ENCODE assay signal across 11 cellular contexts in genomic region chr22:17969732-17970131, GRCh38. TPM values are rescaled to one million over a fixed set of nuclear protein-coding genes. Genes with fewer than 3 reads are reported as not detected.
DNase-seq lines count a peak whose midpoint lies in the region; ATAC-seq and TF ChIP-seq lines count a peak whose summit lies in the region.
"Had no signal": no experiment of that assay in that cellular context is flagged by ENCODE, and none has a peak within 500 bp of the region (broad histone marks: within the 10 kb centered on the region; RNA-seq: fewer than 3 reads in every experiment).

No MANE protein-coding gene starts in this region.

- H3K4me3 Mint-ChIP-seq in osteocyte (ENCODE audit: unreplicated experiment), result no peak overlapping the region
- H3K4me3 Mint-ChIP-seq: activated T-helper 17 cell treated with anti-CD3 and anti-CD28 coated beads, Interleukin-2, amount 50 U/mL, for 72 hours had no signal

- H4K20me1 ChIP-seq in BLaER1 treated with 17β-estradiol and CSF1 and Interleukin-3, amounts not matched to agents 10 nM and 100 nM, result peaks cover 55 to 100% (median 97%) of the 10 kb centered on the region in 11 experiments; a peak in 21 of 22 replicates

- TF ChIP-seq CTCF in RWPE2 (IDR thresholded peaks at IDR 0.05; ENCODE audit: poor library complexity, severe bottlenecking) (no peak), osteocyte (IDR thresholded peaks at IDR 0.05) (no peak), mucosa of descending colon (IDR thresholded peaks at IDR 0.05) (no peak)

- H3K4me2 ChIP-seq in BLaER1 treated with 17β-estradiol and CSF1 and Interleukin-3, amounts not matched to agents 10 nM and 100 nM, result peak overlapping the region in 9 of 11 experiments; percentile 15 to 66 (median 56); a peak in 14 of 22 replicates

- H3K9me3 ChIP-seq in BLaER1 treated with 17β-estradiol and CSF1 and Interleukin-3, amounts not matched to agents 10 nM and 100 nM (replicated peaks in 1 of 11), result no peaks in the 10 kb centered on the region
- H3K9me3 ChIP-seq in RWPE2 (ENCODE audit: severe bottlenecking), result no peaks in the 10 kb centered on the region
- H3K9me3 ChIP-seq in mucosa of descending colon, result no peaks in the 10 kb centered on the region

- peaks cover 63% of the 10 kb centered on the region for H3K4me1 Mint-ChIP-seq in osteocyte (ENCODE audit: unreplicated experiment)

- intact Hi-C loops in mucosa of descending colon (cut with DNase I, micrococcal nuclease), result no loop called here

- H3K36me3 ChIP-seq in BLaER1 treated with 17β-estradiol and CSF1 and Interleukin-3, amounts not matched to agents 10 nM and 100 nM, result peaks cover 0 to 13% (median 8%) of the 10 kb centered on the region in 11 experiments; a peak in 9 of 22 replicates
- H3K36me3 ChIP-seq in RWPE2 (ENCODE audit: low read depth) (peaks cover 15% of the 10 kb centered on the region; the same call in 1 of the 2 replicates), mucosa of descending colon (ENCODE audit: low read depth) (no peaks in the 10 kb centered on the region)

- ATAC-seq in RWPE2 (ENCODE audit: low read depth), result peak; percentile 43
- ATAC-seq in mucosa of descending colon, result no peak
- ATAC-seq: activated T-helper 17 cell treated with anti-CD3 and anti-CD28 coated beads, Interleukin-2, amount 50 U/mL, for 72 hours had no signal

- H3K27me3 Mint-ChIP-seq in osteocyte (ENCODE audit: unreplicated experiment), result no peaks in the 10 kb centered on the region
- H3K27me3 Mint-ChIP-seq: activated T-helper 17 cell treated with anti-CD3 and anti-CD28 coated beads, Interleukin-2, amount 50 U/mL, for 72 hours had no signal

- H3K9me3 Mint-ChIP-seq in osteocyte (ENCODE audit: unreplicated experiment), result no peaks in the 10 kb centered on the region
- H3K9me3 Mint-ChIP-seq: activated T-helper 17 cell treated with anti-CD3 and anti-CD28 coated beads, Interleukin-2, amount 50 U/mL, for 72 hours had no signal

- DNase-seq in RWPE2 (ENCODE audit: low spot score) (no peak), fibroblast of peridontal ligament (ENCODE audit: extremely low read depth) (peak; percentile 94), osteocyte (ENCODE audit: extremely low spot score, unreplicated experiment) (no peak), HuH-7.5 (ENCODE audit: low spot score) (no peak), anterior cingulate cortex (lab: John Stamatoyannopoulos, UW) (no peak), OCI-M2 (lab: John Stamatoyannopoulos, UW; ENCODE audit: unreplicated experiment) (no peak), mucosa of descending colon (no peak)
- DNase-seq: SIG-M5; stimulated activated CD4-positive, alpha-beta T cell treated with anti-CD3 and anti-CD28 coated beads, Interleukin-1b, Interleukin-23, amount 100 ng/mL, for 48 hours had no signal

- peak overlapping the region in 4 of 11 experiments; percentile 8 to 30 (median 18); a peak in 2 of 22 replicates for H3K9ac ChIP-seq in BLaER1 treated with 17β-estradiol and CSF1 and Interleukin-3, amounts not matched to agents 10 nM and 100 nM

- H3K36me3 Mint-ChIP-seq in osteocyte (ENCODE audit: unreplicated experiment), result peaks cover 3% of the 10 kb centered on the region

- H3K27me3 ChIP-seq in BLaER1 treated with 17β-estradiol and CSF1 and Interleukin-3, amounts not matched to agents 10 nM and 100 nM, result peaks cover 0 to 67% (median 0%) of the 10 kb centered on the region in 11 experiments; a peak in 7 of 22 replicates
- H3K27me3 ChIP-seq in RWPE2 (ENCODE audit: insufficient read depth, poor library complexity, severe bottlenecking), result no peaks in the 10 kb centered on the region

- 0 out of 22 replicates have a peak overlapping the region, but pooled peaks of 3 of the 11 experiments have one; percentile 3 to 27 (median 9) for H3K27ac ChIP-seq in BLaER1 treated with 17β-estradiol and CSF1 and Interleukin-3, amounts not matched to agents 10 nM and 100 nM
- peak overlapping the region; percentile 93 for H3K27ac ChIP-seq in RWPE2 (ENCODE audit: poor library complexity, severe bottlenecking)

- H3K4me1 ChIP-seq in BLaER1 treated with 17β-estradiol and CSF1 and Interleukin-3, amounts not matched to agents 10 nM and 100 nM, result peaks cover 5 to 71% (median 66%) of the 10 kb centered on the region in 10 experiments
- H3K4me1 ChIP-seq in RWPE2 (ENCODE audit: insufficient read depth, poor library complexity, severe bottlenecking), result peaks cover 42% of the 10 kb centered on the region
- H3K4me1 ChIP-seq in mucosa of descending colon (ENCODE audit: low read depth), result no peaks in the 10 kb centered on the region

- H3K27ac Mint-ChIP-seq in osteocyte (ENCODE audit: unreplicated experiment), result peak overlapping the region; percentile 82
- H3K27ac Mint-ChIP-seq: activated T-helper 17 cell treated with anti-CD3 and anti-CD28 coated beads, Interleukin-2, amount 50 U/mL, for 72 hours had no signal

- no peak overlapping the region for H3K4me3 ChIP-seq in BLaER1 treated with 17β-estradiol and CSF1 and Interleukin-3, amounts not matched to agents 10 nM and 100 nM
- H3K4me3 ChIP-seq in RWPE2 (ENCODE audit: severe bottlenecking) (no peak overlapping the region), mucosa of descending colon (no peak overlapping the region)

RNA-seq across cellular contexts. Expression of gene MICAL3, which starts 54.6 kb away (rescaled TPM):
- total RNA-seq in osteocyte (44.2 and 47.9 TPM in 2 replicates), mucosa of descending colon (100 to 1,000 TPM in 2 of 3 donors, 10 to 100 TPM in 1; 75.8 to 135 (median 129) TPM)
